In genomic region chr11:76807206-76807875, GRCh38 we compare ENCODE assay signal across 8 cellular contexts. TPM values are rescaled to one million over a fixed set of nuclear protein-coding genes. Genes with fewer than 3 reads are reported as not detected.
DNase-seq lines count a peak whose midpoint lies in the region; ATAC-seq, FAIRE-seq and TF ChIP-seq lines count a peak whose summit lies in the region.

No MANE protein-coding gene starts in this region.

- H3K27me3 ChIP-seq in bronchial epithelial cell (ENCODE audit: control insufficient read depth, insufficient read depth, low read length) (no peaks in the 10 kb centered on the region), kidney epithelial cell (ENCODE audit: control insufficient read depth, insufficient read depth, low read length) (no peaks in the 10 kb centered on the region)

- no peak for DNase-seq in AG09309 (ENCODE audit: low read depth)
- peak; percentile 85 for DNase-seq in NCI-H2227 (lab: John Stamatoyannopoulos, UW; ENCODE audit: unreplicated experiment)
- DNase-seq in bronchial epithelial cell (ENCODE audit: low read depth): peak; percentile 61
- DNase-seq in kidney epithelial cell (ENCODE audit: low read depth): no peak
- peak; percentile 56 to 68 (median 63) for DNase-seq in stimulated activated CD4-positive, alpha-beta T cell treated with anti-CD3 and anti-CD28 coated beads, Interleukin-1b, Interleukin-23, amount 100 ng/mL, for 24 hours (ENCODE audit: low read depth in 4 of 4, low spot score in 1 of 4)

- H3K36me3 ChIP-seq in bronchial epithelial cell (ENCODE audit: control insufficient read depth, insufficient read depth, low read length) (no peaks in the 10 kb centered on the region), kidney epithelial cell (ENCODE audit: control insufficient read depth, insufficient read depth, low read length) (no peaks in the 10 kb centered on the region)

- TF ChIP-seq CTCF in AG09309 (IDR thresholded peaks at IDR 0.05; ENCODE audit: control insufficient read depth, insufficient read depth, low read depth, low read length, missing control alignments) (peak; percentile 81), WI38 (IDR thresholded peaks at IDR 0.05; ENCODE audit: low read depth, low read length) (peak; percentile 69), bronchial epithelial cell (IDR thresholded peaks at IDR 0.05; ENCODE audit: insufficient read depth, low read length, severe bottlenecking) (peak; percentile 93), kidney epithelial cell (IDR thresholded peaks at IDR 0.05; ENCODE audit: insufficient read depth, low read length, poor library complexity, severe bottlenecking) (peak; percentile 81)

- ATAC-seq in GM21360 (IDR thresholded peaks at IDR 0.05; ENCODE audit: unreplicated experiment) (peak; percentile 59), HG03196 (IDR thresholded peaks at IDR 0.05; ENCODE audit: unreplicated experiment) (no peak)

- no peak for FAIRE-seq in bronchial epithelial cell (lab: Jason Lieb, UNC)

- H3K4me3 ChIP-seq in AG09309 (ENCODE audit: control insufficient read depth, low read depth, low read length): no peak overlapping the region
- no peak overlapping the region for H3K4me3 ChIP-seq in WI38 (ENCODE audit: low read depth, low read length)
- H3K4me3 ChIP-seq in bronchial epithelial cell (ENCODE audit: low read depth, low read length): no peak overlapping the region
- H3K4me3 ChIP-seq in kidney epithelial cell (ENCODE audit: low read depth, low read length): no peak overlapping the region

RNA-seq across cellular contexts. Expression of gene TSKU, which starts 24.2 kb away (rescaled TPM):
- total RNA-seq in bronchial epithelial cell (8.2 and 11.1 TPM in 2 replicates), kidney epithelial cell (59.5 and 67.6 TPM in 2 replicates)

RNA-seq across cellular contexts. Expression of gene ACER3, which starts 53.4 kb away (rescaled TPM):
- total RNA-seq in bronchial epithelial cell: 5.4 and 12.4 TPM in 2 replicates
- total RNA-seq in kidney epithelial cell: 20.8 and 27.6 TPM in 2 replicates

Comparison
In these comparisons a context has a peak if more than half of its experiments do, and no peak if none do; other contexts are left out.
1. DNase-seq: peak in NCI-H2227 (single experiment), bronchial epithelial cell (single experiment) and stimulated activated CD4-positive, alpha-beta T cell treated with anti-CD3 and anti-CD28 coated beads, Interleukin-1b, Interleukin-23, amount 100 ng/mL, for 24 hours (4 of 4); none in AG09309 (single experiment) and kidney epithelial cell (single experiment).
2. Peak in every context shown above with its lines, with median percentiles within 50 percentile points of each other: CTCF ChIP-seq.